ENCODE assay signal across 8 cellular contexts in genomic region chr9:81389569-81389993, GRCh38.
DNase-seq lines count a peak whose midpoint lies in the region; ATAC-seq, FAIRE-seq and TF ChIP-seq lines count a peak whose summit lies in the region.

No MANE protein-coding gene starts in this region.

- intact Hi-C loops in Right ventricle myocardium superior (cut with DNase I), result no loop called here
- intact Hi-C loops in left ventricle myocardium inferior (cut with micrococcal nuclease), result no loop called here
- intact Hi-C loops in HepG2 (cut with micrococcal nuclease; ENCODE audit: unreplicated experiment), result no loop called here
- intact Hi-C loops in activated CD8-positive, alpha-beta T cell treated with anti-CD3 and anti-CD28 coated beads for 36 hours (cut with micrococcal nuclease), result no loop called here

- TF ChIP-seq EP300 in HepG2 (IDR thresholded peaks at IDR 0.05; ENCODE audit: low read depth in 2 of 2, low read length in 2 of 2) (no peak), HepG2 (CRISPR knock-in tag; IDR thresholded peaks at IDR 0.05; ENCODE audit: borderline replicate concordance) (no peak)

- H3K79me2 ChIP-seq in HepG2 (ENCODE audit: insufficient read depth, low read length), result no peaks in the 10 kb centered on the region

- H3K36me3 Mint-ChIP-seq in chondrocyte (ENCODE audit: low read depth), result no peaks in the 10 kb centered on the region
- no peaks in the 10 kb centered on the region for H3K36me3 Mint-ChIP-seq in activated CD8-positive, alpha-beta T cell treated with anti-CD3 and anti-CD28 coated beads for 36 hours (ENCODE audit: low read depth)

- peaks cover 24% of the 10 kb centered on the region for H3K4me1 Mint-ChIP-seq in chondrocyte (ENCODE audit: low read depth)
- no peaks in the 10 kb centered on the region for H3K4me1 Mint-ChIP-seq in activated CD8-positive, alpha-beta T cell treated with anti-CD3 and anti-CD28 coated beads for 36 hours (ENCODE audit: low read depth)

- peaks cover 20% of the 10 kb centered on the region for H3K4me1 ChIP-seq in left ventricle myocardium inferior
- no peaks in the 10 kb centered on the region for H3K4me1 ChIP-seq in HepG2 (ENCODE audit: insufficient read depth, low read length)

- WGBS in HepG2 (ENCODE audit: low lambda C conversion rate), result 16% methylated on average over 6 of the region's 6 CpGs

- TF ChIP-seq RAD21 in HepG2 (CRISPR knock-in tag; IDR thresholded peaks at IDR 0.05), result no peak

- H3K9me3 ChIP-seq in left ventricle myocardium inferior (replicated peaks) (no peaks in the 10 kb centered on the region), HepG2 (ENCODE audit: low read length) (no peaks in the 10 kb centered on the region)

- TF ChIP-seq POLR2A in HepG2 (IDR thresholded peaks at IDR 0.05; ENCODE audit: insufficient read depth in 1 of 2, low read depth in 2 of 2, low read length in 2 of 2), result no peak

- no peaks in the 10 kb centered on the region for H4K20me1 ChIP-seq in HepG2 (ENCODE audit: insufficient read depth, low read length)

- no peak overlapping the region for H3K4me2 ChIP-seq in HepG2 (ENCODE audit: low read depth, low read length)

- DNase-seq in Right ventricle myocardium superior, result peak; percentile 47
- DNase-seq in left ventricle myocardium inferior, result no peak
- DNase-seq in chondrocyte (ENCODE audit: low spot score), result no peak
- DNase-seq in HepG2 (ENCODE audit: low spot score), result peak; percentile 4
- DNase-seq in activated CD8-positive, alpha-beta T cell treated with anti-CD3 and anti-CD28 coated beads for 36 hours, result no peak
- no peak for DNase-seq in NCI-H774 (lab: John Stamatoyannopoulos, UW)
- no peak for DNase-seq in NCI-H187 (lab: John Stamatoyannopoulos, UW)
- DNase-seq in GM20000 (ENCODE audit: low spot score), result no peak

- POLR2A ChIA-PET in HepG2 (lab: Yijun Ruan, JAX), result no interaction called here
- POLR2A ChIA-PET in activated CD8-positive, alpha-beta T cell treated with anti-CD3 and anti-CD28 coated beads for 36 hours (lab: Charles Lee), result no interaction called here

- TF ChIP-seq CTCF in left ventricle myocardium inferior (IDR thresholded peaks at IDR 0.05; ENCODE audit: borderline replicate concordance) (no peak), chondrocyte (IDR thresholded peaks at IDR 0.05) (no peak), HepG2 (CRISPR knock-in tag; IDR thresholded peaks at IDR 0.05) (no peak), GM20000 (IDR thresholded peaks at IDR 0.05; ENCODE audit: extremely low read depth, missing control alignments) (no peak)
- no peak for TF ChIP-seq CTCF in activated CD8-positive, alpha-beta T cell treated with anti-CD3 and anti-CD28 coated beads for 36 hours (IDR thresholded peaks at IDR 0.05)

- H3K27me3 ChIP-seq in left ventricle myocardium inferior (ENCODE audit: low read depth) (peaks cover 13% of the 10 kb centered on the region), HepG2 (ENCODE audit: control insufficient read depth in 1 of 2, insufficient read depth in 2 of 2, low read length in 2 of 2) (no peaks in the 10 kb centered on the region; a peak in 1 of 5 replicates)

- H3K27me3 Mint-ChIP-seq in chondrocyte (ENCODE audit: low read depth), result no peaks in the 10 kb centered on the region
- H3K27me3 Mint-ChIP-seq in activated CD8-positive, alpha-beta T cell treated with anti-CD3 and anti-CD28 coated beads for 36 hours, result no peaks in the 10 kb centered on the region

- no peaks in the 10 kb centered on the region for H3K9me3 Mint-ChIP-seq in chondrocyte (ENCODE audit: low read depth)
- no peaks in the 10 kb centered on the region for H3K9me3 Mint-ChIP-seq in activated CD8-positive, alpha-beta T cell treated with anti-CD3 and anti-CD28 coated beads for 36 hours

- no peak for FAIRE-seq in HepG2 (lab: Jason Lieb, UNC)

- no peak overlapping the region for H3K4me3 Mint-ChIP-seq in chondrocyte (ENCODE audit: unreplicated experiment)
- no peak overlapping the region for H3K4me3 Mint-ChIP-seq in activated CD8-positive, alpha-beta T cell treated with anti-CD3 and anti-CD28 coated beads for 36 hours

- no peak overlapping the region for H3K9ac ChIP-seq in HepG2 (ENCODE audit: insufficient read depth, low read depth, low read length)

- peak; percentile 60 for ATAC-seq in Right ventricle myocardium superior (ENCODE audit: poor library complexity)
- ATAC-seq in HepG2, result no peak
- ATAC-seq in activated CD8-positive, alpha-beta T cell treated with anti-CD3 and anti-CD28 coated beads for 36 hours, result no peak

- H3K27ac ChIP-seq in left ventricle myocardium inferior (replicated peaks), result no peak overlapping the region
- no peak overlapping the region for H3K27ac ChIP-seq in HepG2 (ENCODE audit: extremely low read length, insufficient read depth, low read length)

- CTCF ChIA-PET in HepG2 (lab: Yijun Ruan, JAX; ENCODE audit: low intra/inter-chr PET ratio, low total read pairs), result no interaction called here
- CTCF ChIA-PET in activated CD8-positive, alpha-beta T cell treated with anti-CD3 and anti-CD28 coated beads for 36 hours (lab: Charles Lee), result no interaction called here

- in situ Hi-C loops in HepG2 (cut with HindIII; ENCODE audit: extremely low pct_ligation_motif_present, low pct_unique_long_range_greater_than_20kb), result no loop called here

- peak overlapping the region; percentile 83 for H3K27ac Mint-ChIP-seq in chondrocyte (ENCODE audit: unreplicated experiment)
- no peak overlapping the region for H3K27ac Mint-ChIP-seq in activated CD8-positive, alpha-beta T cell treated with anti-CD3 and anti-CD28 coated beads for 36 hours

- H3K4me3 ChIP-seq in left ventricle myocardium inferior, result no peak overlapping the region
- H3K4me3 ChIP-seq in HepG2 (replicated peaks in 1 of 3; ENCODE audit: insufficient read depth in 1 of 3, low read depth in 2 of 3, low read length in 3 of 3), result no peak overlapping the region

- no TSS peak for BruUV-seq in HepG2 (replicated peaks; lab: Mats Ljungman, UMichigan)

- H3K36me3 ChIP-seq in left ventricle myocardium inferior, result no peaks in the 10 kb centered on the region
- H3K36me3 ChIP-seq in HepG2 (replicated peaks in 1 of 2; ENCODE audit: control insufficient read depth in 1 of 2, insufficient read depth in 2 of 2, low read length in 2 of 2), result no peaks in the 10 kb centered on the region

- H2AFZ ChIP-seq in HepG2 (ENCODE audit: low read length), result no peak overlapping the region

TF ChIP-seq in HepG2, 621 proteins besides CTCF, POLR2A, EP300 and RAD21:
- TF ChIP-seq ZNF704 (CRISPR knock-in tag; IDR thresholded peaks at IDR 0.05; ENCODE audit: borderline replicate concordance) (no peak), HOXA9 (CRISPR knock-in tag; IDR thresholded peaks at IDR 0.05; ENCODE audit: borderline replicate concordance) (no peak), BCLAF1 (IDR thresholded peaks at IDR 0.05) (no peak)

Comparison
In these comparisons a context has a peak if more than half of its experiments do, and no peak if none do; other contexts are left out.
1. DNase-seq: peak in Right ventricle myocardium superior (single experiment) and HepG2 (single experiment); none in left ventricle myocardium inferior (single experiment), chondrocyte (single experiment), activated CD8-positive, alpha-beta T cell treated with anti-CD3 and anti-CD28 coated beads for 36 hours (single experiment), NCI-H774 (single experiment), NCI-H187 (0 of 2) and GM20000 (single experiment).